32 cellular contexts compared by ENCODE assay signal in genomic region chr17:4236456-4236855, GRCh38. TPM values are rescaled to one million over a fixed set of nuclear protein-coding genes. Genes with fewer than 3 reads are reported as not detected.
DNase-seq lines count a peak whose midpoint lies in the region; ATAC-seq and TF ChIP-seq lines count a peak whose summit lies in the region.
"Had no signal": no experiment of that assay in that cellular context is flagged by ENCODE, and none has a peak within 500 bp of the region (broad histone marks: within the 10 kb centered on the region; RNA-seq: fewer than 3 reads in every experiment).

No MANE protein-coding gene starts in this region.

- H3K9me3 Mint-ChIP-seq in activated T-helper 1 cell treated with anti-CD3 and anti-CD28 coated beads, Interleukin-12 subunit alpha, Interleukin-12 subunit beta, Interleukin-2, Interleukin-4 antibody, amounts not matched to agents 30 ng/mL and 10 ng/mL and 1 ng/mL, durations not matched to agents 14 hours and 24 hours and 36 hours, result no peaks in the 10 kb centered on the region
- H3K9me3 Mint-ChIP-seq: activated T-cell treated with anti-CD3 and anti-CD28 coated beads, Interleukin-2, amount 50 U/mL, for 24 hours; CD8-positive, alpha-beta T cell; GM23338; HFFc6; nephron; T-helper 1 cell treated with Interleukin-12 subunit alpha and Interleukin-12 subunit beta and Interleukin-4 antibody, amounts not matched to agents 30 μg/mL and 1 μg/mL, for 36 hours had no signal

- H3K36me3 ChIP-seq in gastrocnemius medialis, result peaks cover 0 to 15% of the 10 kb centered on the region in 2 donors

- TF ChIP-seq CTCF in fibroblast of mammary gland (conservative IDR thresholded peaks at IDR 0.05; ENCODE audit: control insufficient read depth, insufficient read depth, low read depth, low read length) (no peak), gastrocnemius medialis (IDR thresholded peaks at IDR 0.05 in 4 of 5, conservative IDR thresholded peaks at IDR 0.05 in 1 of 5) (no peak)

- no peak for TF ChIP-seq POLR2A in gastrocnemius medialis (IDR thresholded peaks at IDR 0.05)

- H3K9me3 ChIP-seq in gastrocnemius medialis, result no peaks in the 10 kb centered on the region
- H3K9me3 ChIP-seq: left lung, pancreas, Peyer's patch, SJSA1, tibial nerve had no signal

- H3K4me3 ChIP-seq in fibroblast of mammary gland (ENCODE audit: control insufficient read depth, low read depth, low read length), result no peak overlapping the region
- no peak overlapping the region for H3K4me3 ChIP-seq in gastrocnemius medialis
- H3K4me3 ChIP-seq: GM23338, left lung, pancreas, Peyer's patch, SJSA1, tibial nerve had no signal

- H3K4me1 Mint-ChIP-seq in activated T-helper 1 cell treated with anti-CD3 and anti-CD28 coated beads, Interleukin-12 subunit alpha, Interleukin-12 subunit beta, Interleukin-2, Interleukin-4 antibody, amounts not matched to agents 30 ng/mL and 10 ng/mL and 1 ng/mL, durations not matched to agents 14 hours and 24 hours and 36 hours (ENCODE audit: low read depth), result peaks cover 19% of the 10 kb centered on the region
- H3K4me1 Mint-ChIP-seq: GM23338 had no signal

- peaks cover 51 to 52% of the 10 kb centered on the region in 2 donors for H3K4me1 ChIP-seq in gastrocnemius medialis
- H3K4me1 ChIP-seq: left lung, pancreas, SJSA1 had no signal

- DNase-seq in DMS 273 (lab: John Stamatoyannopoulos, UW; ENCODE audit: unreplicated experiment), result peak; percentile 34
- no peak for DNase-seq in DMS 273 treated with DMSO at 0.1 percent for 48 hours (lab: John Stamatoyannopoulos, UW)
- peak; percentile 0 for DNase-seq in NCI-H446 treated with DMSO at 0.1 percent for 48 hours (lab: John Stamatoyannopoulos, UW)
- peak; percentile 54 for DNase-seq in fibroblast of mammary gland (ENCODE audit: low read depth)
- no peak for DNase-seq in gastrocnemius medialis
- DNase-seq in activated T-helper 1 cell treated with anti-CD3 and anti-CD28 coated beads, Interleukin-12 subunit alpha, Interleukin-12 subunit beta, Interleukin-2, Interleukin-4 antibody, amounts not matched to agents 30 ng/mL and 10 ng/mL and 1 ng/mL, durations not matched to agents 14 hours and 24 hours and 36 hours (ENCODE audit: low spot score), result no peak
- no peak for DNase-seq in ureter (ENCODE audit: low spot score)
- DNase-seq: activated CD4-positive, alpha-beta T cell treated with anti-CD3 and anti-CD28 coated beads for 36 hours; activated naive CD4-positive, alpha-beta T cell treated with anti-CD3 and anti-CD28 coated beads, Interleukin-2, amount 50 U/mL, for 16 hours; activated T-cell treated with anti-CD3 and anti-CD28 coated beads, Interleukin-2, amount 50 U/mL, for 24 hours; AML-193; caudate nucleus; CD8-positive, alpha-beta T cell; DMS153; HFFc6; hypothalamus; KBM-7; left lung; MM.1S; NCI-H1417 treated with DMSO at 0.1 percent for 48 hours; pancreas; Peyer's patch; right cardiac atrium; stimulated activated naive CD8-positive, alpha-beta T cell treated with anti-CD3 and anti-CD28 coated beads, Interleukin-15, Interleukin-2, amounts not matched to agents 100 U/mL and 50 U/mL, for 24 hours had no signal

- in situ Hi-C loops in gastrocnemius medialis (cut with MboI; ENCODE audit: low sequenced_read_pairs in 4 of 4), result loop anchor here in 1 of 4 donors (10.0 kb wide), 1 partner anchor 128 kb away; the partner anchor contains the start of gene UBE2G1

- no peaks in the 10 kb centered on the region for H3K27me3 Mint-ChIP-seq in activated T-helper 1 cell treated with anti-CD3 and anti-CD28 coated beads, Interleukin-12 subunit alpha, Interleukin-12 subunit beta, Interleukin-2, Interleukin-4 antibody, amounts not matched to agents 30 ng/mL and 10 ng/mL and 1 ng/mL, durations not matched to agents 14 hours and 24 hours and 36 hours (ENCODE audit: insufficient read depth)
- H3K27me3 Mint-ChIP-seq: activated CD4-positive, alpha-beta T cell treated with anti-CD3 and anti-CD28 coated beads for 36 hours; activated T-cell treated with anti-CD3 and anti-CD28 coated beads, Interleukin-2, amount 50 U/mL, for 24 hours had no signal

- peaks cover 38% of the 10 kb centered on the region for H3K36me3 Mint-ChIP-seq in activated T-helper 1 cell treated with anti-CD3 and anti-CD28 coated beads, Interleukin-12 subunit alpha, Interleukin-12 subunit beta, Interleukin-2, Interleukin-4 antibody, amounts not matched to agents 30 ng/mL and 10 ng/mL and 1 ng/mL, durations not matched to agents 14 hours and 24 hours and 36 hours (ENCODE audit: low read depth)

- intact Hi-C loops in gastrocnemius medialis (cut with DNase I; ENCODE audit: low total_unique reads), result no loop called here
- intact Hi-C loops in activated T-helper 1 cell treated with anti-CD3 and anti-CD28 coated beads, Interleukin-12 subunit alpha, Interleukin-12 subunit beta, Interleukin-2, Interleukin-4 antibody, amounts not matched to agents 30 ng/mL and 10 ng/mL and 1 ng/mL, durations not matched to agents 14 hours and 24 hours and 36 hours (cut with micrococcal nuclease), result no loop called here

- peak overlapping the region; percentile 85 to 96 (median 90) for H3K27ac ChIP-seq in gastrocnemius medialis
- H3K27ac ChIP-seq: 22Rv1, epithelial cell of prostate, left lung, pancreas, Peyer's patch, SJSA1 had no signal

- no peak for ATAC-seq in gastrocnemius medialis
- no peak for ATAC-seq in GM21619 (IDR thresholded peaks at IDR 0.05; ENCODE audit: unreplicated experiment)
- ATAC-seq: activated CD4-positive, alpha-beta T cell treated with anti-CD3 and anti-CD28 coated beads for 36 hours; CD8-positive, alpha-beta T cell; GM23338; left lung; pancreas; right cardiac atrium; stimulated activated naive CD8-positive, alpha-beta T cell treated with anti-CD3 and anti-CD28 coated beads, Interleukin-15, Interleukin-2, amounts not matched to agents 100 U/mL and 50 U/mL, for 24 hours had no signal

- H3K27me3 ChIP-seq in gastrocnemius medialis, result no peaks in the 10 kb centered on the region
- H3K27me3 ChIP-seq: left lung, pancreas, Peyer's patch, SJSA1, tibial nerve had no signal

- no peak overlapping the region for H3K4me3 Mint-ChIP-seq in activated T-helper 1 cell treated with anti-CD3 and anti-CD28 coated beads, Interleukin-12 subunit alpha, Interleukin-12 subunit beta, Interleukin-2, Interleukin-4 antibody, amounts not matched to agents 30 ng/mL and 10 ng/mL and 1 ng/mL, durations not matched to agents 14 hours and 24 hours and 36 hours
- H3K4me3 Mint-ChIP-seq: activated CD4-positive, alpha-beta T cell treated with anti-CD3 and anti-CD28 coated beads for 36 hours; activated T-cell treated with anti-CD3 and anti-CD28 coated beads, Interleukin-2, amount 50 U/mL, for 24 hours; CD8-positive, alpha-beta T cell; GM23338; HFFc6; nephron; T-helper 1 cell treated with Interleukin-12 subunit alpha and Interleukin-12 subunit beta and Interleukin-4 antibody, amounts not matched to agents 30 μg/mL and 1 μg/mL, for 36 hours had no signal

- no peak overlapping the region for H3K27ac Mint-ChIP-seq in activated T-helper 1 cell treated with anti-CD3 and anti-CD28 coated beads, Interleukin-12 subunit alpha, Interleukin-12 subunit beta, Interleukin-2, Interleukin-4 antibody, amounts not matched to agents 30 ng/mL and 10 ng/mL and 1 ng/mL, durations not matched to agents 14 hours and 24 hours and 36 hours
- H3K27ac Mint-ChIP-seq: activated CD4-positive, alpha-beta T cell treated with anti-CD3 and anti-CD28 coated beads for 36 hours; activated T-cell treated with anti-CD3 and anti-CD28 coated beads, Interleukin-2, amount 50 U/mL, for 24 hours; CD8-positive, alpha-beta T cell; GM23338; HFFc6; nephron; T-helper 1 cell treated with Interleukin-12 subunit alpha and Interleukin-12 subunit beta and Interleukin-4 antibody, amounts not matched to agents 30 μg/mL and 1 μg/mL, for 36 hours had no signal

RNA-seq across cellular contexts. Expression of gene ANKFY1, which starts 27.3 kb away (rescaled TPM):
- 10 to 100 TPM; 12.6 to 26.9 (median 13.5) TPM for total RNA-seq in gastrocnemius medialis
- total RNA-seq in activated T-helper 1 cell treated with anti-CD3 and anti-CD28 coated beads, Interleukin-12 subunit alpha, Interleukin-12 subunit beta, Interleukin-2, Interleukin-4 antibody, amounts not matched to agents 30 ng/mL and 10 ng/mL and 1 ng/mL, durations not matched to agents 14 hours and 24 hours and 36 hours, result 53.8 and 60.1 TPM in 2 replicates
- total RNA-seq in ureter, result 86.8 TPM

Comparison
In these comparisons a context has a peak if more than half of its experiments do, and no peak if none do; other contexts are left out.
1. DNase-seq: peak in DMS 273 (single experiment), NCI-H446 treated with DMSO at 0.1 percent for 48 hours (single experiment) and fibroblast of mammary gland (single experiment); none in DMS 273 treated with DMSO at 0.1 percent for 48 hours (single experiment), gastrocnemius medialis (0 of 2), activated T-helper 1 cell treated with anti-CD3 and anti-CD28 coated beads, Interleukin-12 subunit alpha, Interleukin-12 subunit beta, Interleukin-2, Interleukin-4 antibody, amounts not matched to agents 30 ng/mL and 10 ng/mL and 1 ng/mL, durations not matched to agents 14 hours and 24 hours and 36 hours (single experiment) and ureter (single experiment).